Comparison of ENCODE assay signal across 7 cellular contexts in the genomic region with DNA sequence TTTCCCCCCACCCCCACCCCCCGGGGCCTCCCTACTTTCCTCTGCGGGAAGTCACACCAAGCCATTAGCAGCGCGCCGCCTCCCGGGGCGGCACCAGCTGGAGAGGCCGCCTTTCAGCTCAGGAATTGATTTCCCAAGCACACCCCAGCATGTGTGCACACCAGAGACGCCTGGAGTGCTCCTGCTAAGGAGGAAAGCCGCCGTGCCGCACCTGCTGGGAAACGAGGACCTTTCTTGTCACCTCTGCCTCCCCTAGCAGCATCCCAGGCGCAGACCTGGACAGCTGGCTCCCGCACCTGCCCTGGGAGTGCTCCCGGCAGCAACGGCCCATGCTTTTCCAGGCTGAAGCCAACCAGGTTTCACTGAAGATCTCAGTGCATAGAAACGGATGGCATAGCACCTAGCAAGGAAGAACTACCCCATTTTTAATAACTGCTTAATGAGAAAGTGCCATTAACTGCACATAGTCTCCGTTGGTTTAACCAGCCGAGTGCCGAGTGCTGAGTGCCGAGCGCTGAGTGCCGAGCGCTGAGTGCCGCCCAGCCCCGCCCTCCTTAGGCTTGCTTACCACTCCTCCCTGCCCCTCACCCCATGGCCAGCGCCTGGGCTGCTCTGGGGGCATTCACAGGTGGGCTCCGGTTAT.
DNase-seq lines count a peak whose midpoint lies in the region; ATAC-seq and TF ChIP-seq lines count a peak whose summit lies in the region.

No MANE protein-coding gene starts in this region.

- H3K9ac ChIP-seq in HUES48 (ENCODE audit: low read depth, low read length): no peak overlapping the region
- no peak overlapping the region for H3K9ac ChIP-seq in Karpas-422 (ENCODE audit: low read length)

- no peak for TF ChIP-seq CTCF in RWPE2 (IDR thresholded peaks at IDR 0.05; ENCODE audit: poor library complexity, severe bottlenecking)
- TF ChIP-seq CTCF in foreskin fibroblast (IDR thresholded peaks at IDR 0.05; ENCODE audit: low read depth, low read length): no peak

- ATAC-seq in RWPE2 (ENCODE audit: low read depth) (peak; percentile 35; the same call in 1 of the 3 replicates), HG03571 (IDR thresholded peaks at IDR 0.05; ENCODE audit: unreplicated experiment) (no peak)

- H3K4me1 ChIP-seq in HUES48 (ENCODE audit: control insufficient read depth, insufficient read depth, low read length) (peaks cover 12% of the 10 kb centered on the region), RWPE2 (ENCODE audit: insufficient read depth, poor library complexity, severe bottlenecking) (no peaks in the 10 kb centered on the region), Karpas-422 (ENCODE audit: low read length) (no peaks in the 10 kb centered on the region)

- no peak overlapping the region for H2AFZ ChIP-seq in Karpas-422 (ENCODE audit: low read length)

- no peaks in the 10 kb centered on the region for H4K20me1 ChIP-seq in Karpas-422 (ENCODE audit: insufficient read depth, low read depth, low read length)

- H3K4me2 ChIP-seq in Karpas-422 (ENCODE audit: low read depth, low read length, poor library complexity, severe bottlenecking): no peak overlapping the region

- no peaks in the 10 kb centered on the region for H3K79me2 ChIP-seq in Karpas-422 (ENCODE audit: low read length)

- H3K4me3 ChIP-seq in HUES48 (ENCODE audit: low read depth, low read length): peak overlapping the region; percentile 64
- H3K4me3 ChIP-seq in RWPE2 (ENCODE audit: severe bottlenecking): no peak overlapping the region
- H3K4me3 ChIP-seq in foreskin fibroblast (ENCODE audit: low read depth in 1 of 2, low read length in 2 of 2): peak overlapping the region; percentile 41 to 52
- no peak overlapping the region for H3K4me3 ChIP-seq in Karpas-422 (ENCODE audit: low read length)

- H3K27me3 ChIP-seq in HUES48 (ENCODE audit: control insufficient read depth, insufficient read depth, low read length) (peaks cover 21% of the 10 kb centered on the region), RWPE2 (ENCODE audit: insufficient read depth, poor library complexity, severe bottlenecking) (peaks cover 5% of the 10 kb centered on the region), Karpas-422 (ENCODE audit: low read length) (no peaks in the 10 kb centered on the region)

- H3K9me2 ChIP-seq in Karpas-422 (replicated peaks; ENCODE audit: insufficient read depth, low read length): no peaks in the 10 kb centered on the region

- no peaks in the 10 kb centered on the region for H3K36me3 ChIP-seq in HUES48 (ENCODE audit: control insufficient read depth, insufficient read depth, low read length)
- no peaks in the 10 kb centered on the region for H3K36me3 ChIP-seq in RWPE2 (ENCODE audit: low read depth)
- H3K36me3 ChIP-seq in Karpas-422 (ENCODE audit: insufficient read depth, low read length): no peaks in the 10 kb centered on the region

- DNase-seq in RWPE2 (ENCODE audit: low spot score) (no peak), foreskin fibroblast (peak; percentile 24 to 70), nucleus accumbens (lab: John Stamatoyannopoulos, UW) (peak in 46 of 56 donors; percentile 19 to 78 (median 49)), Karpas-422 (no peak), SKM-1 (lab: John Stamatoyannopoulos, UW; ENCODE audit: unreplicated experiment) (no peak)

- H3K27ac ChIP-seq in HUES48 (ENCODE audit: low read depth, low read length) (no peak overlapping the region), RWPE2 (ENCODE audit: poor library complexity, severe bottlenecking) (no peak overlapping the region), Karpas-422 (ENCODE audit: low read length) (no peak overlapping the region)

- no peaks in the 10 kb centered on the region for H3K9me3 ChIP-seq in HUES48 (ENCODE audit: control insufficient read depth, insufficient read depth, low read length)
- no peaks in the 10 kb centered on the region for H3K9me3 ChIP-seq in RWPE2 (ENCODE audit: severe bottlenecking)
- no peaks in the 10 kb centered on the region for H3K9me3 ChIP-seq in Karpas-422 (ENCODE audit: low read length)

Comparison
In these comparisons a context has a peak if more than half of its experiments do, and no peak if none do; other contexts are left out.
1. H3K4me3 ChIP-seq: peak in HUES48 (single experiment) and foreskin fibroblast (2 of 2); none in RWPE2 (single experiment) and Karpas-422 (single experiment).
2. DNase-seq: peak in foreskin fibroblast (2 of 2) and nucleus accumbens (46 of 56); none in RWPE2 (single experiment), Karpas-422 (single experiment) and SKM-1 (single experiment).